ENCODE assay signal across 8 cellular contexts in genomic region chr11:14520086-14520901, GRCh38. TPM values are rescaled to one million over a fixed set of nuclear protein-coding genes. Genes with fewer than 3 reads are reported as not detected.
DNase-seq lines count a peak whose midpoint lies in the region; ATAC-seq, FAIRE-seq and TF ChIP-seq lines count a peak whose summit lies in the region.

Gene PSMA1 (minus strand): TSS chr11:14520386. CDS start chr11:14520299, 87 bp downstream.

- TF ChIP-seq CTCF in heart left ventricle (IDR thresholded peaks at IDR 0.05) = peak in 11 of 12 donors; percentile 16 to 59 (median 43)
- TF ChIP-seq CTCF in upper lobe of left lung (IDR thresholded peaks at IDR 0.05) = peak; percentile 31 to 94 (median 86)

- ATAC-seq in HG02840 (IDR thresholded peaks at IDR 0.05; ENCODE audit: low FRiP score, unreplicated experiment) = peak; percentile 96
- peak; percentile 93 to 96 (median 94) for ATAC-seq in T-cell (replicated peaks in 1 of 4)
- ATAC-seq in heart left ventricle = peak; percentile 98
- ATAC-seq in upper lobe of left lung (ENCODE audit: low FRiP score in 2 of 2) = peak; percentile 99

- H3K27me3 Mint-ChIP-seq in T-cell = no peaks in the 10 kb centered on the region

- H3K9me3 ChIP-seq in heart left ventricle = no peaks in the 10 kb centered on the region
- no peaks in the 10 kb centered on the region for H3K9me3 ChIP-seq in upper lobe of left lung

- peak within 1 kb of the TSS; percentile 56 for H3K27ac ChIP-seq in adipose tissue (ENCODE audit: low read depth, low read length)
- H3K27ac ChIP-seq in heart left ventricle = peak within 1 kb of the TSS; percentile 69 to 96 (median 88)
- H3K27ac ChIP-seq in upper lobe of left lung = peak within 1 kb of the TSS; percentile 92 to 96 (median 95)

- intact Hi-C loops in heart left ventricle (cut with DNase I) (loop anchor here in 7 of 10 donors (1.0 to 10.0 kb wide), 6 partner anchors 21 to 555 kb away; partner anchors contain the start of genes CYP2R1 (in 5 of the 7), CALCB (in 1 of the 7) and COPB1 (in 1 of the 7)), posterior cingulate gyrus (cut with DNase I) (loop anchor here (1.0 to 5.0 kb wide), 2 partner anchors 21 to 372 kb away; partner anchors contain the start of genes COPB1 and CYP2R1)

- peaks cover 32 to 37% (median 34%) of the 10 kb centered on the region in 3 donors for H3K4me1 Mint-ChIP-seq in T-cell

- POLR2A ChIA-PET in T-cell (lab: Charles Lee) = interaction anchor here (0.6 to 1.2 kb wide), 7 partner anchors 11 to 574 kb away, joined by 3 to 6 read pairs (median 4); partner anchors contain the start of gene CYP2R1 (in 1 of the 2)

- H3K27me3 ChIP-seq in heart left ventricle = no peaks in the 10 kb centered on the region
- no peaks in the 10 kb centered on the region for H3K27me3 ChIP-seq in upper lobe of left lung

- H3K36me3 Mint-ChIP-seq in T-cell = peaks cover 10% of the 10 kb centered on the region

- peak; percentile 61 for DNase-seq in GM12891 (ENCODE audit: insufficient read length, low spot score)
- DNase-seq in NCI-H1436 treated with DMSO at 0.1 percent for 48 hours (lab: John Stamatoyannopoulos, UW) = peak; percentile 88
- peak; percentile 68 to 93 (median 88) for DNase-seq in T-cell
- peak; percentile 94 to 96 (median 95) for DNase-seq in heart left ventricle
- DNase-seq in posterior cingulate gyrus = peak; percentile 85 to 99 (median 94)
- DNase-seq in upper lobe of left lung = peak; percentile 95 to 98

- peak; percentile 90 for FAIRE-seq in GM12891 (lab: Jason Lieb, UNC)

- peak within 1 kb of the TSS; percentile 83 to 97 (median 96) for H3K4me3 Mint-ChIP-seq in T-cell

- peaks cover 2 to 35% (median 30%) of the 10 kb centered on the region in 9 donors for H3K36me3 ChIP-seq in heart left ventricle
- H3K36me3 ChIP-seq in upper lobe of left lung = peaks cover 14 to 29% (median 26%) of the 10 kb centered on the region in 4 donors

- peak in 1 of 4 donors; percentile 51 for TF ChIP-seq EP300 in upper lobe of left lung (IDR thresholded peaks at IDR 0.05)

- WGBS in adipose tissue, 3 donors = 0 to 1% (median 0%) methylated on average over 55 of the region's 55 CpGs
- WGBS in heart left ventricle, 4 donors = 0 to 1% (median 0%) methylated on average over 43 to 55 of the region's 55 CpGs
- WGBS in upper lobe of left lung, 2 donors = 0 to 1% methylated on average over 15 to 50 of the region's 55 CpGs

- H3K4me3 ChIP-seq in heart left ventricle (peak within 1 kb of the TSS; percentile 55 to 99 (median 81)), upper lobe of left lung (peak within 1 kb of the TSS; percentile 71 to 85 (median 76))

- TF ChIP-seq POLR2A in GM12891 (IDR thresholded peaks at IDR 0.05; ENCODE audit: low read depth, low read length) (peak; percentile 81), heart left ventricle (IDR thresholded peaks at IDR 0.05) (peak in 1 of 2 donors; percentile 77), upper lobe of left lung (IDR thresholded peaks at IDR 0.05) (peak; percentile 7 to 86 (median 74))

- CTCF ChIA-PET in T-cell (lab: Charles Lee) = interaction anchor here in 1 of 2 donors (0.5 to 2.1 kb wide), 9 partner anchors 9 to 388 kb away, joined by 3 to 11 read pairs (median 5); partner anchors contain the start of gene CYP2R1

- H3K4me1 ChIP-seq in heart left ventricle (peaks cover 5 to 24% (median 15%) of the 10 kb centered on the region in 12 donors), upper lobe of left lung (peaks cover 14 to 23% (median 18%) of the 10 kb centered on the region in 4 donors)

- no peaks in the 10 kb centered on the region for H3K9me3 Mint-ChIP-seq in T-cell

- H3K27ac Mint-ChIP-seq in T-cell = peak within 1 kb of the TSS; percentile 96 to 98

TF ChIP-seq in GM12891, 5 proteins besides CTCF, POLR2A, EP300 and RAD21:
- peak; percentile 25 for TF ChIP-seq PAX5 (IDR thresholded peaks at IDR 0.05; ENCODE audit: insufficient read depth, low read length, severe bottlenecking)
- TF ChIP-seq POU2F2 (IDR thresholded peaks at IDR 0.05; ENCODE audit: low read depth, low read length) = peak; percentile 50; the same call in 1 of the 2 replicates
- peak; percentile 84 for TF ChIP-seq POLR2AphosphoS5 (IDR thresholded peaks at IDR 0.05; ENCODE audit: low read depth, low read length)
- peak; percentile 92 for TF ChIP-seq TAF1 (IDR thresholded peaks at IDR 0.05; ENCODE audit: low read depth, low read length)
- TF ChIP-seq SPI1 (IDR thresholded peaks at IDR 0.05; ENCODE audit: low read depth, low read length) = peak; percentile 67

RNA-seq across cellular contexts. Expression of gene PSMA1, which starts in this region (rescaled TPM):
- 188 TPM for polyA plus RNA-seq in GM12891 (2012; ENCODE audit: low read depth, missing spikeins)
- total RNA-seq in T-cell (100 to 1,000 TPM; 107 to 137 (median 115) TPM), heart left ventricle (100 to 1,000 TPM in 8 of 9 donors, 10 to 100 TPM in 1; 95.5 to 136 (median 129) TPM), upper lobe of left lung (100 to 1,000 TPM in 3 of 6 donors, 10 to 100 TPM in 3; 66.1 to 113 (median 101) TPM)
- polyA plus RNA-seq in adipose tissue (100 to 1,000 TPM in 2 of 3 donors, 10 to 100 TPM in 1; 51.6 to 147 (median 116) TPM), heart left ventricle (100 to 1,000 TPM; 149 to 152 TPM)

Comparison
In these comparisons a context has a peak if more than half of its experiments do, and no peak if none do; other contexts are left out.
1. Peak in every context shown above with its lines: DNase-seq, ATAC-seq, H3K4me3 ChIP-seq and H3K27ac ChIP-seq.